In the genomic region with DNA sequence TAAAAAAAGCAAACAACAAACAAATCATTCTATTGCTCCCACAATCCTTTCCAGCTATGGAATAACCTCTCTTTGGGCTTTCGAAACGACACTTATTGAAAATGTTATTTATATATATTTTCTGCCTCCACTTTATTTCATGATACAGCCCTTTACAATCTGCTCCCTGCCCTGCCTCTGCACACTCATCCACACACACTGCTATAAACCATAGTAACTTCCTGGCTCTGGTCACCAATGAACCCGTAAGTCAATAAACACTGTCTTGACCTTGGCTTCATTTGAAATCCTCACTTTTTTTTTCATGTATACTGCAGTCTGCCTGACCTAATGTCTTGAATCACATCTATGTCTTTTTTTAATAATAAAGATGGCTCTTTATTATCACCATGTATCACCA, we compare ENCODE assay signal across 26 cellular contexts.
DNase-seq lines count a peak whose midpoint lies in the region; FAIRE-seq and TF ChIP-seq lines count a peak whose summit lies in the region.
"Had no signal": no experiment of that assay in that cellular context is flagged by ENCODE, and none has a peak within 500 bp of the region (broad histone marks: within the 10 kb centered on the region; RNA-seq: fewer than 3 reads in every experiment).

No MANE protein-coding gene starts in this region.

- no peaks in the 10 kb centered on the region for H4K20me1 ChIP-seq in astrocyte (ENCODE audit: insufficient read depth, low read length)
- no peaks in the 10 kb centered on the region for H4K20me1 ChIP-seq in hepatocyte (ENCODE audit: insufficient read depth, poor library complexity, severe bottlenecking)

- H3K9me3 ChIP-seq in astrocyte (ENCODE audit: insufficient read depth, low read depth, low read length): no peaks in the 10 kb centered on the region
- no peaks in the 10 kb centered on the region for H3K9me3 ChIP-seq in hepatocyte (ENCODE audit: low read depth)
- H3K9me3 ChIP-seq: A549, HAP-1 had no signal

- no peaks in the 10 kb centered on the region for H3K4me1 ChIP-seq in astrocyte (ENCODE audit: insufficient read depth, low read length)
- peaks cover 13% of the 10 kb centered on the region for H3K4me1 ChIP-seq in hepatocyte (ENCODE audit: insufficient read depth)
- H3K4me1 ChIP-seq: foreskin keratinocyte had no signal

- DNase-seq in AG08396 (ENCODE audit: low spot score) (peak; percentile 22), HFF-Myc (ENCODE audit: extremely low read depth, low read depth) (peak; percentile 7), astrocyte (ENCODE audit: low read depth) (peak; percentile 56), hepatocyte (ENCODE audit: low spot score) (peak; percentile 10), NCI-H1105 (lab: John Stamatoyannopoulos, UW) (no peak), NCI-H2196 (lab: John Stamatoyannopoulos, UW; ENCODE audit: unreplicated experiment) (no peak), NCI-H1694 (lab: John Stamatoyannopoulos, UW) (no peak), NCI-H2107 treated with DMSO at 0.1 percent for 48 hours (lab: John Stamatoyannopoulos, UW; ENCODE audit: unreplicated experiment) (no peak)
- DNase-seq: activated CD4-positive, alpha-beta T cell treated with anti-CD3 and anti-CD28 coated beads, Interleukin-2, amount 50 U/mL, for 48 hours; activated gamma-delta T cell; activated T-cell treated with anti-CD3 and anti-CD28 coated beads for 4 hours; cortex of kidney; foreskin keratinocyte; Karpas-422; NCI-H1092 treated with DMSO at 0.1 percent for 48 hours; NCI-H2029 treated with DMSO at 0.1 percent for 48 hours; RPMI8226; T-helper 17 cell had no signal

- no peaks in the 10 kb centered on the region for H3K9me2 ChIP-seq in hepatocyte (replicated peaks; ENCODE audit: insufficient read depth)

- H3K4me3 Mint-ChIP-seq in astrocyte (ENCODE audit: unreplicated experiment): no peak overlapping the region
- H3K4me3 Mint-ChIP-seq: T-helper 17 cell had no signal

- H3K27ac Mint-ChIP-seq in astrocyte (ENCODE audit: unreplicated experiment): no peak overlapping the region
- H3K27ac Mint-ChIP-seq: progenitor cell of endocrine pancreas, T-helper 17 cell had no signal

- H3K4me2 ChIP-seq in astrocyte (ENCODE audit: low read length) (no peak overlapping the region), hepatocyte (no peak overlapping the region)
- H3K4me2 ChIP-seq: A549 had no signal

- peaks cover 3% of the 10 kb centered on the region for H3K27me3 ChIP-seq in astrocyte (ENCODE audit: insufficient read depth, low read length)
- no peaks in the 10 kb centered on the region for H3K27me3 ChIP-seq in hepatocyte
- H3K27me3 ChIP-seq: foreskin keratinocyte had no signal

- no peak for FAIRE-seq in astrocyte (lab: Jason Lieb, UNC)
- FAIRE-seq: A549, endometrium, G401.6, urothelium cell line had no signal

- TF ChIP-seq CTCF in HFF-Myc (IDR thresholded peaks at IDR 0.05; ENCODE audit: low read depth, low read length, missing control alignments) (no peak), astrocyte (IDR thresholded peaks at IDR 0.05; ENCODE audit: insufficient read depth, low read depth, low read length) (no peak), hepatocyte (IDR thresholded peaks at IDR 0.05; ENCODE audit: poor library complexity) (no peak)

- H3K36me3 Mint-ChIP-seq in astrocyte (ENCODE audit: low read depth, unreplicated experiment): no peaks in the 10 kb centered on the region

- H3K4me3 ChIP-seq in HFF-Myc (replicated peaks; ENCODE audit: low read depth, low read length): no peak overlapping the region
- H3K4me3 ChIP-seq in astrocyte (ENCODE audit: insufficient read depth, low read depth, low read length): no peak overlapping the region
- no peak overlapping the region for H3K4me3 ChIP-seq in hepatocyte
- H3K4me3 ChIP-seq: A549, HAP-1, SK-N-MC had no signal

- WGBS in hepatocyte (ENCODE audit: low lambda C conversion rate, missing lambda C conversion rate): 78% methylated on average over 3 of the region's 3 CpGs

- peaks cover 17% of the 10 kb centered on the region for H3K4me1 Mint-ChIP-seq in astrocyte (ENCODE audit: low read depth, unreplicated experiment)
- H3K4me1 Mint-ChIP-seq: T-helper 17 cell had no signal

- no peak overlapping the region for H3K9ac ChIP-seq in astrocyte (ENCODE audit: low read length)

- no peaks in the 10 kb centered on the region for H3K79me2 ChIP-seq in astrocyte (ENCODE audit: insufficient read depth, low read length)
- no peaks in the 10 kb centered on the region for H3K79me2 ChIP-seq in hepatocyte

- no peak overlapping the region for H3K27ac ChIP-seq in astrocyte (ENCODE audit: low read depth, low read length)
- peak overlapping the region; percentile 59 for H3K27ac ChIP-seq in hepatocyte
- H3K27ac ChIP-seq: A549, C4-2B, foreskin keratinocyte, SK-N-MC had no signal

- H2AFZ ChIP-seq in astrocyte (ENCODE audit: low read depth, low read length) (no peak overlapping the region), hepatocyte (no peak overlapping the region)

- H3K27me3 Mint-ChIP-seq in astrocyte (ENCODE audit: low read depth, unreplicated experiment): no peaks in the 10 kb centered on the region
- H3K27me3 Mint-ChIP-seq: progenitor cell of endocrine pancreas had no signal

- no peaks in the 10 kb centered on the region for H3K36me3 ChIP-seq in astrocyte (ENCODE audit: insufficient read depth, low read length)
- no peaks in the 10 kb centered on the region for H3K36me3 ChIP-seq in hepatocyte (replicated peaks; ENCODE audit: insufficient read depth, low read depth)
- H3K36me3 ChIP-seq: HAP-1 had no signal

- no peaks in the 10 kb centered on the region for H3K9me3 Mint-ChIP-seq in astrocyte (ENCODE audit: unreplicated experiment)

Comparison
In these comparisons a context has a peak if more than half of its experiments do, and no peak if none do; other contexts are left out.
1. DNase-seq: peak in AG08396 (single experiment), HFF-Myc (single experiment), astrocyte (single experiment) and hepatocyte (single experiment); none in NCI-H1105 (single experiment), NCI-H2196 (single experiment), NCI-H1694 (single experiment) and NCI-H2107 treated with DMSO at 0.1 percent for 48 hours (single experiment).